In genomic region chr3:62667714-62668113, GRCh38 we compare ENCODE assay signal across 14 cellular contexts.
DNase-seq lines count a peak whose midpoint lies in the region; ATAC-seq and TF ChIP-seq lines count a peak whose summit lies in the region.
"Had no signal": no experiment of that assay in that cellular context is flagged by ENCODE, and none has a peak within 500 bp of the region (broad histone marks: within the 10 kb centered on the region; RNA-seq: fewer than 3 reads in every experiment).

No MANE protein-coding gene starts in this region.

- no peak for TF ChIP-seq POLR2A in sigmoid colon (IDR thresholded peaks at IDR 0.05)

- H3K4me1 ChIP-seq in sigmoid colon (no peaks in the 10 kb centered on the region), left lung (no peaks in the 10 kb centered on the region)
- H3K4me1 ChIP-seq: BLaER1 had no signal

- no peaks in the 10 kb centered on the region for H3K4me1 Mint-ChIP-seq in endothelial cell (ENCODE audit: unreplicated experiment)
- H3K4me1 Mint-ChIP-seq: immature natural killer cell, natural killer cell had no signal

- no peaks in the 10 kb centered on the region for H3K9me3 Mint-ChIP-seq in endothelial cell (ENCODE audit: unreplicated experiment)

- intact Hi-C loops in sigmoid colon (cut with DNase I): no loop called here
- intact Hi-C loops in left lung (cut with DNase I): loop anchor here in 1 of 2 donors (10.0 kb wide), 1 partner anchor 527 kb away; no protein-coding TSS in a partner anchor

- H3K27me3 ChIP-seq in sigmoid colon (no peaks in the 10 kb centered on the region), left lung (peaks cover 0 to 13% of the 10 kb centered on the region in 2 donors)
- H3K27me3 ChIP-seq: BLaER1 had no signal

- no peak overlapping the region for H3K27ac Mint-ChIP-seq in endothelial cell (ENCODE audit: unreplicated experiment)
- H3K27ac Mint-ChIP-seq: activated naive CD8-positive, alpha-beta T cell; immature natural killer cell; natural killer cell had no signal

- H3K27ac ChIP-seq in sigmoid colon (no peak overlapping the region), left lung (no peak overlapping the region)
- H3K27ac ChIP-seq: BLaER1 had no signal

- no peaks in the 10 kb centered on the region for H3K36me3 Mint-ChIP-seq in endothelial cell (ENCODE audit: low read depth, unreplicated experiment)
- H3K36me3 Mint-ChIP-seq: activated naive CD8-positive, alpha-beta T cell; natural killer cell had no signal

- DNase-seq in AG10803 (ENCODE audit: low read depth) (no peak), endothelial cell (ENCODE audit: low spot score) (peak; percentile 18), sigmoid colon (no peak), left lung (no peak)
- DNase-seq in Jurkat, Clone E6-1 (ENCODE audit: low read depth, low spot score): peak; percentile 4
- no peak for DNase-seq in activated CD4-positive, alpha-beta T cell treated with anti-CD3 and anti-CD28 coated beads for 48 hours
- DNase-seq: immature natural killer cell, natural killer cell, OCI-M1, T-helper 9 cell had no signal

- no peak overlapping the region for H3K4me3 Mint-ChIP-seq in endothelial cell (ENCODE audit: unreplicated experiment)
- H3K4me3 Mint-ChIP-seq: activated naive CD8-positive, alpha-beta T cell; immature natural killer cell; natural killer cell had no signal

- H3K27me3 Mint-ChIP-seq in endothelial cell (ENCODE audit: unreplicated experiment): no peaks in the 10 kb centered on the region

- H3K36me3 ChIP-seq in sigmoid colon: no peaks in the 10 kb centered on the region
- H3K36me3 ChIP-seq in left lung: no peaks in the 10 kb centered on the region
- H3K36me3 ChIP-seq: BLaER1 had no signal

- H3K9me3 ChIP-seq in sigmoid colon (no peaks in the 10 kb centered on the region), left lung (no peaks in the 10 kb centered on the region)
- H3K9me3 ChIP-seq: BLaER1 had no signal

- TF ChIP-seq CTCF in AG10803 (conservative IDR thresholded peaks at IDR 0.05; ENCODE audit: low read length) (peak; percentile 18; the same call in 1 of the 2 replicates), endothelial cell (IDR thresholded peaks at IDR 0.05; ENCODE audit: unreplicated experiment) (peak; percentile 66), sigmoid colon (IDR thresholded peaks at IDR 0.05) (no peak), left lung (IDR thresholded peaks at IDR 0.05) (no peak)

- H3K4me3 ChIP-seq in AG10803 (ENCODE audit: low read length) (no peak overlapping the region), sigmoid colon (no peak overlapping the region), left lung (no peak overlapping the region)
- no peak overlapping the region for H3K4me3 ChIP-seq in Jurkat, Clone E6-1 (ENCODE audit: low read length)
- H3K4me3 ChIP-seq: BLaER1 had no signal

- no peak for TF ChIP-seq EP300 in sigmoid colon (IDR thresholded peaks at IDR 0.05)

- ATAC-seq in GM19328 (IDR thresholded peaks at IDR 0.05; ENCODE audit: unreplicated experiment) (peak; percentile 44), HG02571 (IDR thresholded peaks at IDR 0.05; ENCODE audit: unreplicated experiment) (no peak), left lung (no peak)
- ATAC-seq: natural killer cell had no signal

- WGBS in sigmoid colon, 2 donors: 74 to 77% methylated on average over 5 of the region's 5 CpGs

Comparison
In these comparisons a context has a peak if more than half of its experiments do, and no peak if none do; other contexts are left out.
1. DNase-seq: peak in Jurkat, Clone E6-1 (single experiment) and endothelial cell (single experiment); none in AG10803 (single experiment), sigmoid colon (single experiment), left lung (0 of 2) and activated CD4-positive, alpha-beta T cell treated with anti-CD3 and anti-CD28 coated beads for 48 hours (single experiment).
2. CTCF ChIP-seq: peak in AG10803 (single experiment) and endothelial cell (single experiment); none in sigmoid colon (0 of 4) and left lung (0 of 2).